ENCODE assay signal across 10 cellular contexts in genomic region chr9:37574996-37575395, GRCh38. TPM values are rescaled to one million over a fixed set of nuclear protein-coding genes. Genes with fewer than 3 reads are reported as not detected.
DNase-seq lines count a peak whose midpoint lies in the region; ATAC-seq, FAIRE-seq and TF ChIP-seq lines count a peak whose summit lies in the region.
"Had no signal": no experiment of that assay in that cellular context is flagged by ENCODE, and none has a peak within 500 bp of the region (broad histone marks: within the 10 kb centered on the region; RNA-seq: fewer than 3 reads in every experiment).

No MANE protein-coding gene starts in this region.

- H3K4me3 ChIP-seq in adipocyte (ENCODE audit: low read length) = peak overlapping the region; percentile 86
- H3K4me3 ChIP-seq in keratinocyte (ENCODE audit: control insufficient read depth in 2 of 3, extremely low read depth in 1 of 3, insufficient read depth in 2 of 3, low read depth in 1 of 3, low read length in 3 of 3) = peak overlapping the region in 1 of 3 experiments; percentile 81
- peak overlapping the region; percentile 80 to 81 for H3K4me3 ChIP-seq in tibial artery

- DNase-seq in activated naive CD4-positive, alpha-beta T cell treated with anti-CD3 and anti-CD28 coated beads, Interleukin-2, amount 10 ng/mL, durations not matched to agents 7 days and 5 days = no peak
- no peak for DNase-seq in activated naive CD4-positive, alpha-beta T cell (lab: John Stamatoyannopoulos, UW)
- DNase-seq in adipocyte (ENCODE audit: low read depth) (peak; percentile 56), keratinocyte (ENCODE audit: low read depth, low spot score) (no peak), tibial artery (no peak), amygdala (lab: John Stamatoyannopoulos, UW) (no peak)
- DNase-seq: NCI-H2029 treated with DMSO at 0.1 percent for 48 hours had no signal

- H3K27me3 ChIP-seq in adipocyte (replicated peaks; ENCODE audit: control insufficient read depth, insufficient read depth, low read length) (no peaks in the 10 kb centered on the region), keratinocyte (ENCODE audit: control insufficient read depth, extremely low read depth, insufficient read depth, low read length) (no peaks in the 10 kb centered on the region), tibial artery (no peaks in the 10 kb centered on the region)

- H4K20me1 ChIP-seq in keratinocyte (ENCODE audit: control insufficient read depth, extremely low read depth, insufficient read depth, low read length) = no peaks in the 10 kb centered on the region

- TF ChIP-seq CTCF in keratinocyte (optimal IDR thresholded peaks at IDR 0.05 in 1 of 3, IDR thresholded peaks at IDR 0.05 in 1 of 3, conservative IDR thresholded peaks at IDR 0.05 in 1 of 3; ENCODE audit: extremely low read depth in 1 of 3, insufficient read depth in 2 of 3, low read length in 3 of 3) (no peak), tibial artery (IDR thresholded peaks at IDR 0.05) (no peak)

- peaks cover 18% of the 10 kb centered on the region for H3K4me1 Mint-ChIP-seq in activated naive CD4-positive, alpha-beta T cell treated with anti-CD3 and anti-CD28 coated beads, Interleukin-2, amount 10 ng/mL, durations not matched to agents 7 days and 5 days

- peaks cover 6% of the 10 kb centered on the region for H3K36me3 ChIP-seq in adipocyte (ENCODE audit: control insufficient read depth, insufficient read depth, low read length, severe bottlenecking)
- H3K36me3 ChIP-seq in keratinocyte (ENCODE audit: control insufficient read depth in 2 of 2, extremely low read depth in 1 of 2, insufficient read depth in 2 of 2, low read length in 2 of 2) = peaks cover 0 to under 1% of the 10 kb centered on the region in 2 experiments
- no peaks in the 10 kb centered on the region for H3K36me3 ChIP-seq in tibial artery

- no peaks in the 10 kb centered on the region for H3K79me2 ChIP-seq in keratinocyte (ENCODE audit: control insufficient read depth, insufficient read depth, low read length)

- no peak overlapping the region for H3K27ac Mint-ChIP-seq in activated naive CD4-positive, alpha-beta T cell treated with anti-CD3 and anti-CD28 coated beads, Interleukin-2, amount 10 ng/mL, durations not matched to agents 7 days and 5 days

- CTCF ChIA-PET in activated naive CD4-positive, alpha-beta T cell treated with anti-CD3 and anti-CD28 coated beads, Interleukin-2, amount 10 ng/mL, durations not matched to agents 7 days and 5 days (lab: Charles Lee) = interaction anchor here (9.0 kb wide), 1 partner anchor 19 kb away, joined by 36 read pairs; the partner anchor contains the start of gene TOMM5

- H3K9me1 ChIP-seq in keratinocyte (ENCODE audit: control insufficient read depth, extremely low read depth, insufficient read depth, low read length) = no peaks in the 10 kb centered on the region

- H3K4me2 ChIP-seq in keratinocyte (ENCODE audit: control insufficient read depth, extremely low read depth, insufficient read depth, low read depth, low read length) = peak overlapping the region; percentile 96

- no peak overlapping the region for H3K27ac ChIP-seq in keratinocyte (ENCODE audit: control insufficient read depth, insufficient read depth, low read length)
- H3K27ac ChIP-seq in tibial artery = peak overlapping the region; percentile 78 to 89

- dilution Hi-C loops in keratinocyte (cut with MboI; ENCODE audit: extremely low pct_ligation_motif_present, low sequenced_read_pairs) = loop anchor here (25.0 kb wide), 1 partner anchor 88 kb away; the partner anchor contains the start of gene POLR1E

- no peak overlapping the region for H2AFZ ChIP-seq in keratinocyte (ENCODE audit: control insufficient read depth, low read length)

- H3K9ac ChIP-seq in adipocyte (ENCODE audit: low read length) = peak overlapping the region; percentile 92
- H3K9ac ChIP-seq in keratinocyte (ENCODE audit: control insufficient read depth, extremely low read depth, insufficient read depth, low read length) = no peak overlapping the region

- peaks cover 6% of the 10 kb centered on the region for H3K27me3 Mint-ChIP-seq in activated naive CD4-positive, alpha-beta T cell treated with anti-CD3 and anti-CD28 coated beads, Interleukin-2, amount 10 ng/mL, durations not matched to agents 7 days and 5 days

- ATAC-seq in HG02884 (IDR thresholded peaks at IDR 0.05; ENCODE audit: unreplicated experiment) = no peak
- no peak for ATAC-seq in GM19328 (IDR thresholded peaks at IDR 0.05; ENCODE audit: unreplicated experiment)
- ATAC-seq: HCT116 had no signal

- intact Hi-C loops in tibial artery (cut with DNase I; ENCODE audit: low total_unique reads) = loop anchor here (10.0 kb wide), 1 partner anchor 150 kb away; the partner anchor contains the start of gene GRHPR

- peak overlapping the region; percentile 67 for H3K4me3 Mint-ChIP-seq in activated naive CD4-positive, alpha-beta T cell treated with anti-CD3 and anti-CD28 coated beads, Interleukin-2, amount 10 ng/mL, durations not matched to agents 7 days and 5 days

- H3K9me3 Mint-ChIP-seq in activated naive CD4-positive, alpha-beta T cell treated with anti-CD3 and anti-CD28 coated beads, Interleukin-2, amount 10 ng/mL, durations not matched to agents 7 days and 5 days = no peaks in the 10 kb centered on the region

- no peaks in the 10 kb centered on the region for H3K9me3 ChIP-seq in adipocyte (ENCODE audit: control insufficient read depth, low read length)
- no peaks in the 10 kb centered on the region for H3K9me3 ChIP-seq in keratinocyte (ENCODE audit: control insufficient read depth, low read depth, low read length)
- no peaks in the 10 kb centered on the region for H3K9me3 ChIP-seq in tibial artery

- FAIRE-seq in keratinocyte (lab: Jason Lieb, UNC) = no peak

- H3K36me3 Mint-ChIP-seq in activated naive CD4-positive, alpha-beta T cell treated with anti-CD3 and anti-CD28 coated beads, Interleukin-2, amount 10 ng/mL, durations not matched to agents 7 days and 5 days = peaks cover 2% of the 10 kb centered on the region

- peaks cover 37% of the 10 kb centered on the region for H3K4me1 ChIP-seq in adipocyte (ENCODE audit: control insufficient read depth, insufficient read depth, low read length)
- peaks cover 11% of the 10 kb centered on the region for H3K4me1 ChIP-seq in keratinocyte (ENCODE audit: control insufficient read depth, extremely low read depth, insufficient read depth, low read length)
- H3K4me1 ChIP-seq in tibial artery = peaks cover 0 to 20% (median 14%) of the 10 kb centered on the region in 4 donors

RNA-seq across cellular contexts. Expression of gene FBXO10, which starts 1.2 kb away (rescaled TPM):
- 4.1 to 6.6 TPM (median 5.1 TPM) in 3 replicates for polyA plus RNA-seq in keratinocyte
- 1.6 TPM for polyA plus RNA-seq in keratinocyte (2011; ENCODE audit: low read depth)
- polyA plus RNA-seq in keratinocyte (2011; cell fraction: cytosol; rRNA removed) = 2.8 and 3.8 TPM in 2 replicates
- 12.4 and 14.9 TPM in 2 replicates for polyA plus RNA-seq in keratinocyte (2011; cell fraction: nucleus; rRNA removed)
- 4.2 and 7.0 TPM in 2 replicates for polyA plus RNA-seq in keratinocyte (2012; ENCODE audit: low replicate concordance)
- 9.2 to 15.1 TPM (median 11.7 TPM) in 3 replicates for polyA minus RNA-seq in keratinocyte
- polyA minus RNA-seq in keratinocyte (2011; cell fraction: cytosol; rRNA and poly(A)+ RNA removed) = 5.8 TPM
- 13.2 and 15.0 TPM in 2 replicates for polyA minus RNA-seq in keratinocyte (2011; cell fraction: nucleus; rRNA and poly(A)+ RNA removed)

RNA-seq across cellular contexts. Expression of gene TOMM5, which starts 17.4 kb away (rescaled TPM):
- polyA plus RNA-seq in keratinocyte = 175 to 232 TPM (median 193 TPM) in 3 replicates
- 78.2 TPM for polyA plus RNA-seq in keratinocyte (2011; ENCODE audit: low read depth)
- polyA plus RNA-seq in keratinocyte (2011; cell fraction: cytosol; rRNA removed) = 204 and 272 TPM in 2 replicates
- polyA plus RNA-seq in keratinocyte (2011; cell fraction: nucleus; rRNA removed) = 45.2 and 62.2 TPM in 2 replicates
- 195 and 197 TPM in 2 replicates for polyA plus RNA-seq in keratinocyte (2012; ENCODE audit: low replicate concordance)
- 34.8 to 89.5 TPM (median 69.6 TPM) in 3 replicates for polyA minus RNA-seq in keratinocyte
- polyA minus RNA-seq in keratinocyte (2011; cell fraction: cytosol; rRNA and poly(A)+ RNA removed) = 92.1 TPM
- 15.9 and 20.6 TPM in 2 replicates for polyA minus RNA-seq in keratinocyte (2011; cell fraction: nucleus; rRNA and poly(A)+ RNA removed)
